9 cellular contexts compared by ENCODE assay signal in the genomic region with DNA sequence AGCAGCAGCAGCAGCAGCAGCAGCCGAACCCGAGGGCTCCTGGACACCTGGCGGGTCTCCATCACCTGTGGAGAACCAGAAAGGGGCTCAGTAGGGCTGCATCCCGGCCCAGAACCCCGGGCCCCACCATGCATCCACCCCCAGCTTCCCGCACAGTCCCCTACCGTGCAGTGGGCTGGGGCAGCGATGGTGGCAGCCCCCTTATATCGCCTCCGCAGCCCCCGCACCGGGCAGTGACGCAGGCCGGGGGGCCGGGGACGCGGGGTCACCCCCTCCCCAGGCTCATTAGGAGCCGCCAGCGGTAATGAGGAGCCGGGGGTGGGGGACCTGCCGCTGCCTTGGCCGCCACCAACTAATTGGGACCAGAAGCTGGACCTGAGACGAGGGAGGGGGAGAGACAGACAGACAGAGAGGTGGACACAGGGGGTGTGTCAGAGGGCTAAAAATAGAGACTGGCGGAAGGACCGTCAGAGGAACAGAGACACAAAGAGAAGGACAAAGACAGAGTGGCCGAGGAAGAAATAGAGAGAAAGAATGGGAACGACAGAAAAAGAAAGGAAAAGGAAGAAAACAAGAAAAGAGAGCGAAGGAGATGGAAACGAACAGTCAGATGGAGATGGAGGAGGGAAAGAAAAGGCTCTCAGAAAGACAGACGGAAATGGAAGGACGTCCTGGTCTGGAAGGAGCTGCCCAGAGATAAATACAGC. TPM values are rescaled to one million over a fixed set of nuclear protein-coding genes. Genes with fewer than 3 reads are reported as not detected.
DNase-seq lines count a peak whose midpoint lies in the region; ATAC-seq, FAIRE-seq and TF ChIP-seq lines count a peak whose summit lies in the region.
"Had no signal": no experiment of that assay in that cellular context is flagged by ENCODE, and none has a peak within 500 bp of the region (broad histone marks: within the 10 kb centered on the region; RNA-seq: fewer than 3 reads in every experiment).

TSS of gene PTH2 (minus strand) at position 164 of the 707 bp plus-strand sequence. CDS start at position 62, 102 bp downstream.

- no peaks in the 10 kb centered on the region for H3K79me2 ChIP-seq in GM23338 (replicated peaks; ENCODE audit: insufficient read depth)
- H3K79me2 ChIP-seq in OCI-LY7 (ENCODE audit: insufficient read depth, low read depth, low read length): no peaks in the 10 kb centered on the region
- no peaks in the 10 kb centered on the region for H3K79me2 ChIP-seq in endothelial cell of umbilical vein (ENCODE audit: control insufficient read depth, insufficient read depth, low read length)
- H3K79me2 ChIP-seq in parathyroid adenoma: no peaks in the 10 kb centered on the region

- H3K4me3 Mint-ChIP-seq in GM23338: peak within 1 kb of the TSS; percentile 70

- H3K9me3 Mint-ChIP-seq in GM23338: peaks cover 3% of the 10 kb centered on the region

- H3K27ac Mint-ChIP-seq in GM23338: no peak within 1 kb of the TSS

- H3K9me3 ChIP-seq in OCI-LY7 (ENCODE audit: low read length): no peaks in the 10 kb centered on the region
- H3K9me3 ChIP-seq in endothelial cell of umbilical vein (replicated peaks; ENCODE audit: control insufficient read depth, insufficient read depth, low read length): no peaks in the 10 kb centered on the region
- H3K9me3 ChIP-seq in parathyroid adenoma (ENCODE audit: control insufficient read depth, low read length): no peaks in the 10 kb centered on the region
- no peaks in the 10 kb centered on the region for H3K9me3 ChIP-seq in ovary

- H3K27ac ChIP-seq in GM23338 (ENCODE audit: low read depth) (no peak within 1 kb of the TSS), OCI-LY7 (ENCODE audit: low read depth, low read length, poor library complexity, severe bottlenecking) (no peak within 1 kb of the TSS), endothelial cell of umbilical vein (ENCODE audit: insufficient read depth, low read depth, low read length) (no peak within 1 kb of the TSS), parathyroid adenoma (no peak within 1 kb of the TSS), ovary (no peak within 1 kb of the TSS)

- H3K36me3 Mint-ChIP-seq in GM23338 (ENCODE audit: low read depth): no peaks in the 10 kb centered on the region; the same call in 2 of the 3 replicates

- H3K36me3 ChIP-seq in GM23338 (ENCODE audit: insufficient read depth) (no peaks in the 10 kb centered on the region), OCI-LY7 (ENCODE audit: insufficient read depth, low read length) (no peaks in the 10 kb centered on the region), endothelial cell of umbilical vein (ENCODE audit: control insufficient read depth in 2 of 2, extremely low read depth in 1 of 2, insufficient read depth in 2 of 2, low read length in 2 of 2) (no peaks in the 10 kb centered on the region), parathyroid adenoma (ENCODE audit: control insufficient read depth, insufficient read depth, low read length) (no peaks in the 10 kb centered on the region), ovary (no peaks in the 10 kb centered on the region)

- H3K4me1 Mint-ChIP-seq in GM23338: peaks cover 63% of the 10 kb centered on the region

- peaks cover 31% of the 10 kb centered on the region for H3F3A ChIP-seq in GM23338 (replicated peaks; ENCODE audit: low read depth)

- POLR2A ChIA-PET in OCI-LY7 (lab: Charles Lee) (no interaction called here), endothelial cell of umbilical vein (lab: Charles Lee) (no interaction called here)

- H3K4me1 ChIP-seq in GM23338 (ENCODE audit: insufficient read depth) (peaks cover 43% of the 10 kb centered on the region), OCI-LY7 (ENCODE audit: insufficient read depth, low read length, poor library complexity, severe bottlenecking) (peaks cover 63% of the 10 kb centered on the region), endothelial cell of umbilical vein (ENCODE audit: control insufficient read depth, extremely low read depth, insufficient read depth, low read length) (no peaks in the 10 kb centered on the region), parathyroid adenoma (no peaks in the 10 kb centered on the region), ovary (ENCODE audit: insufficient read depth) (peaks cover 1% of the 10 kb centered on the region)

- 4 to 5% (median 5%) methylated on average over 27 to 31 of the region's 31 CpGs for WGBS in ovary, 3 donors

- H3K9me1 ChIP-seq in endothelial cell of umbilical vein (replicated peaks; ENCODE audit: control insufficient read depth, extremely low read depth, insufficient read depth, low read length): no peaks in the 10 kb centered on the region

- peak within 1 kb of the TSS; percentile 96 for H2AFZ ChIP-seq in GM23338
- H2AFZ ChIP-seq in OCI-LY7 (ENCODE audit: low read length): no peak within 1 kb of the TSS
- peak within 1 kb of the TSS; percentile 15 for H2AFZ ChIP-seq in endothelial cell of umbilical vein (ENCODE audit: low read depth, low read length)
- H2AFZ ChIP-seq in parathyroid adenoma: no peak within 1 kb of the TSS

- CTCF ChIA-PET in OCI-LY7 (lab: Charles Lee; ENCODE audit: unreplicated experiment) (no interaction called here), endothelial cell of umbilical vein (lab: Charles Lee) (no interaction called here)

- peak; percentile 8 for FAIRE-seq in endothelial cell of umbilical vein (lab: Jason Lieb, UNC)
- FAIRE-seq: kidney had no signal

- ATAC-seq in GM23338: no peak

- H4K20me1 ChIP-seq in GM23338 (replicated peaks; ENCODE audit: insufficient read depth) (peaks cover 4% of the 10 kb centered on the region; the same call in 1 of the 2 replicates), OCI-LY7 (ENCODE audit: insufficient read depth, low read length) (no peaks in the 10 kb centered on the region), endothelial cell of umbilical vein (replicated peaks; ENCODE audit: control insufficient read depth, extremely low read depth, insufficient read depth, low read length) (no peaks in the 10 kb centered on the region)

- TF ChIP-seq POLR2A in endothelial cell of umbilical vein (IDR thresholded peaks at IDR 0.05; ENCODE audit: low read depth, low read length): no peak
- no peak for TF ChIP-seq POLR2A in ovary (IDR thresholded peaks at IDR 0.05)

- peaks cover 74% of the 10 kb centered on the region for H3K27me3 Mint-ChIP-seq in GM23338 (ENCODE audit: insufficient read depth, low read depth, poor library complexity)

- H3K9me2 ChIP-seq in GM23338 (ENCODE audit: insufficient read depth) (no peaks in the 10 kb centered on the region), OCI-LY7 (ENCODE audit: insufficient read depth, low read length) (no peaks in the 10 kb centered on the region)

- H3K9ac ChIP-seq in endothelial cell of umbilical vein (replicated peaks; ENCODE audit: extremely low read depth, insufficient read depth, low read length) (no peak within 1 kb of the TSS), parathyroid adenoma (no peak within 1 kb of the TSS)

- intact Hi-C loops in OCI-LY7 (cut with micrococcal nuclease; ENCODE audit: unreplicated experiment): no loop called here
- intact Hi-C loops in endothelial cell of umbilical vein (cut with micrococcal nuclease): no loop called here
- intact Hi-C loops in ovary (cut with DNase I): no loop called here

- H3K4me2 ChIP-seq in GM23338 (peak within 1 kb of the TSS; percentile 84), OCI-LY7 (ENCODE audit: low read length) (peak within 1 kb of the TSS; percentile 20; the same call in 1 of the 2 replicates), endothelial cell of umbilical vein (ENCODE audit: insufficient read depth, low read length) (no peak within 1 kb of the TSS), parathyroid adenoma (ENCODE audit: low read length) (peak within 1 kb of the TSS; percentile 47)

- BruUV-seq in OCI-LY7 (replicated peaks; lab: Mats Ljungman, UMichigan): no TSS peak
- no TSS peak for BruUV-seq in endothelial cell of umbilical vein (replicated peaks; lab: Mats Ljungman, UMichigan)

- H3K27me3 ChIP-seq in GM23338 (ENCODE audit: insufficient read depth) (peaks cover 65% of the 10 kb centered on the region), endothelial cell of umbilical vein (ENCODE audit: control insufficient read depth in 2 of 2, insufficient read depth in 2 of 2, low read length in 2 of 2) (peaks cover 75 to 90% of the 10 kb centered on the region in 2 experiments), parathyroid adenoma (ENCODE audit: control insufficient read depth, insufficient read depth, low read length) (peaks cover 35% of the 10 kb centered on the region), ovary (peaks cover 9% of the 10 kb centered on the region)

- peak within 1 kb of the TSS; percentile 61 for H3K4me3 ChIP-seq in GM23338
- no peak within 1 kb of the TSS for H3K4me3 ChIP-seq in OCI-LY7 (ENCODE audit: low read depth, low read length, poor library complexity, severe bottlenecking)
- no peak within 1 kb of the TSS for H3K4me3 ChIP-seq in endothelial cell of umbilical vein (replicated peaks in 1 of 3; ENCODE audit: insufficient read depth in 1 of 3, low read depth in 1 of 3, low read length in 3 of 3)
- no peak within 1 kb of the TSS for H3K4me3 ChIP-seq in parathyroid adenoma (ENCODE audit: low read depth, low read length)
- no peak within 1 kb of the TSS for H3K4me3 ChIP-seq in ovary

- dilution Hi-C loops in endothelial cell of umbilical vein (cut with MboI; ENCODE audit: extremely low pct_ligation_motif_present, low sequenced_read_pairs): no loop called here

- no peak for TF ChIP-seq CTCF in GM23338 (conservative IDR thresholded peaks at IDR 0.05; ENCODE audit: low read depth in 2 of 2)
- no peak for TF ChIP-seq CTCF in OCI-LY7 (conservative IDR thresholded peaks at IDR 0.05; ENCODE audit: low read length)
- TF ChIP-seq CTCF in endothelial cell of umbilical vein (IDR thresholded peaks at IDR 0.05; ENCODE audit: extremely low read depth in 1 of 2, insufficient read depth in 1 of 2, low read depth in 1 of 2, low read length in 2 of 2): no peak
- no peak for TF ChIP-seq CTCF in parathyroid adenoma (IDR thresholded peaks at IDR 0.05)
- no peak for TF ChIP-seq CTCF in ovary (IDR thresholded peaks at IDR 0.05)

- TF ChIP-seq EP300 in ovary (IDR thresholded peaks at IDR 0.05): no peak

- DNase-seq in GM23338 (ENCODE audit: low spot score) (no peak), OCI-LY7 (ENCODE audit: low spot score) (no peak), endothelial cell of umbilical vein (ENCODE audit: low read depth, low spot score) (no peak), Kasumi-1 (lab: John Stamatoyannopoulos, UW) (no peak), ovary (no peak), NCI-H774 (lab: John Stamatoyannopoulos, UW) (no peak)
- DNase-seq: activated CD4-positive, alpha-beta T cell treated with anti-CD3 and anti-CD28 coated beads, Interleukin-2, amount 50 U/mL, for 48 hours; kidney had no signal

RNA-seq across cellular contexts. Expression of gene PTH2, which starts in this region (rescaled TPM):
- total RNA-seq in GM23338 (2014; rRNA removed; shearing (Covaris generic)): not detected in 2 replicates
- polyA plus RNA-seq in GM23338 (2016; fragmentation: Nextera tagmentation; extraction: Ambion mirVana) (1.3 and 1.6 TPM in 2 replicates), endothelial cell of umbilical vein (not detected in 2 replicates), ovary (not detected)
- 0.66 TPM in 1 of 2 replicates, not detected in the other for total RNA-seq in OCI-LY7 (2014; rRNA removed; shearing (Covaris generic))
- total RNA-seq in OCI-LY7 (2022) (1.7 TPM in 1 of 2 replicates, not detected in the other), endothelial cell of umbilical vein (not detected in 2 replicates), ovary (not detected)
- not detected in 2 replicates for polyA plus RNA-seq in endothelial cell of umbilical vein (2011; cell fraction: cytosol; rRNA removed)
- not detected in 2 replicates for polyA plus RNA-seq in endothelial cell of umbilical vein (2011; cell fraction: nucleus; rRNA removed)
- polyA plus RNA-seq in endothelial cell of umbilical vein (2012): not detected in 2 replicates
- not detected in 2 replicates for polyA minus RNA-seq in endothelial cell of umbilical vein
- not detected for polyA minus RNA-seq in endothelial cell of umbilical vein (2011; cell fraction: cytosol; rRNA and poly(A)+ RNA removed)
- not detected in 2 replicates for polyA minus RNA-seq in endothelial cell of umbilical vein (2011; cell fraction: nucleus; rRNA and poly(A)+ RNA removed)
- total RNA-seq: kidney had no signal

Comparison
In these comparisons a context has a peak if more than half of its experiments do, and no peak if none do; other contexts are left out.
1. H2AFZ ChIP-seq: peak in GM23338 (single experiment) and endothelial cell of umbilical vein (single experiment); none in OCI-LY7 (single experiment) and parathyroid adenoma (single experiment).